In the genomic region with DNA sequence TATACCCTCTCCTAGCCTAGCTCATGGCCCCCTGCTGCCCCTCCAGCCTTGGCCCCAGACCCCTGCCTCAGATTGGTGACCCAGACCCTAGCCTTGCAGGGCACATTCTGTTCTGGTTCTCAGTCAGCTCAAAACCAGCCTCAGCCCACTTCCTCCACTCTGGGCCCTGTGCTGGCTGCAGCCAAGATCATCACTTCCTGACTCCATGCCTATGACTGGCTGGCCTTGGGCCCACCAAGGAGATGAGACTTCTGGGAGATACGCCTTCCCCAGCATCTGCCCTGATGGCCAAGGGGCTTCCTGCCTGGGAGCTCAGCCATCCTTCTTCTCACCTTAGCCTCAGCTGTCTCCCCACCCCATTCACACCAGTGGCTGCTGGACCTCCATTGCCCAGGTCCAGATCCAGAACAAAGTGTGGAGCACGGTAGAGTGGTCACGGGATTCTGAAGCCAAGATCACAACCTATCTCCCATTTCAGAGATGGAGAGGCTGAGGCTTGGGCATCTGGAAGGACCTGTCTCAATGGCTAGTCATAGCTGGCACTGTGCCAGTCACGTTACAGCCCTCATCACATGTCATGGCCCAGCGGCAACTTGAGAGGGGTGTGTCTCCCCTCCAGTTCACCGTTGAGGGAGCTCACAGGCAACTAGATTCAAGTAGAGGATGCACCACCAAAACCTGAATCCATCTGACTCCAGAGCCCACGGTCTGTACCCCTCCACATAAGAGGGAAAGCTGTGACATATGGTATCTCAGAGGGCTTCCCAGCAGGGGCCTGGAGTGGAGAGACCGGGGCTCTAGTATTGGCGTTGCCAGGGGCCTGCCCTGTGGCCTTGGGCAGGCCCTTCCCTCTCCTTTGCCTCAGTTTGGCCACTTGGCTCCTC, we compare ENCODE assay signal across 8 cellular contexts. TPM values are rescaled to one million over a fixed set of nuclear protein-coding genes. Genes with fewer than 3 reads are reported as not detected.
DNase-seq lines count a peak whose midpoint lies in the region; ATAC-seq and TF ChIP-seq lines count a peak whose summit lies in the region.

No MANE protein-coding gene starts in this region.

- no peak for TF ChIP-seq CTCF in breast epithelium (IDR thresholded peaks at IDR 0.05)

- H3K36me3 ChIP-seq in breast epithelium = no peaks in the 10 kb centered on the region

- peaks cover 3% of the 10 kb centered on the region in 2 donors for H3K4me1 ChIP-seq in breast epithelium

- no peak for ATAC-seq in HG03025 (IDR thresholded peaks at IDR 0.05; ENCODE audit: low FRiP score, unreplicated experiment)
- ATAC-seq in HG03432 (IDR thresholded peaks at IDR 0.05; ENCODE audit: unreplicated experiment) = no peak
- ATAC-seq in GM21423 (IDR thresholded peaks at IDR 0.05; ENCODE audit: unreplicated experiment) = no peak

- intact Hi-C loops in breast epithelium (cut with DNase I; ENCODE audit: low total_unique reads) = loop anchor here (5.0 kb wide), 1 partner anchor 1251 kb away; no protein-coding TSS in a partner anchor

- peak overlapping the region in 1 of 3 donors; percentile 38 for H3K4me3 ChIP-seq in breast epithelium

- peak overlapping the region; percentile 83 to 94 for H3K27ac ChIP-seq in breast epithelium

- no peak for TF ChIP-seq POLR2A in breast epithelium (IDR thresholded peaks at IDR 0.05)

- no peaks in the 10 kb centered on the region for H3K9me3 ChIP-seq in breast epithelium

- DNase-seq in NCI-H2196 (lab: John Stamatoyannopoulos, UW; ENCODE audit: unreplicated experiment) = peak; percentile 85
- DNase-seq in NCI-H2196 treated with DMSO at 0.1 percent for 48 hours (lab: John Stamatoyannopoulos, UW; ENCODE audit: unreplicated experiment) = no peak
- DNase-seq in NCI-H510A treated with DMSO at 0.1 percent for 48 hours (lab: John Stamatoyannopoulos, UW) = peak; percentile 61
- peak in 1 of 2 donors; percentile 38 for DNase-seq in breast epithelium (ENCODE audit: low spot score in 2 of 2)
- peak; percentile 53 for DNase-seq in myocyte (ENCODE audit: low read depth)

- H3K27me3 ChIP-seq in breast epithelium = no peaks in the 10 kb centered on the region

RNA-seq across cellular contexts. Expression of gene KLHL35, which starts 43.0 kb away (rescaled TPM):
- 1 to 10 TPM; 1.6 to 2.7 (median 2.6) TPM for total RNA-seq in breast epithelium
- total RNA-seq in myocyte = 2.6 and 4.6 TPM in 2 replicates
- polyA plus RNA-seq in myocyte (2012) = 5.6 TPM

RNA-seq across cellular contexts. Expression of gene GDPD5, which starts 49.7 kb away (rescaled TPM):
- total RNA-seq in breast epithelium (10 to 100 TPM; 10.5 to 25.9 (median 14.8) TPM), myocyte (16.1 and 18.3 TPM in 2 replicates)
- 50.3 TPM for polyA plus RNA-seq in myocyte (2012)
